8 cellular contexts compared by ENCODE assay signal in the genomic region with DNA sequence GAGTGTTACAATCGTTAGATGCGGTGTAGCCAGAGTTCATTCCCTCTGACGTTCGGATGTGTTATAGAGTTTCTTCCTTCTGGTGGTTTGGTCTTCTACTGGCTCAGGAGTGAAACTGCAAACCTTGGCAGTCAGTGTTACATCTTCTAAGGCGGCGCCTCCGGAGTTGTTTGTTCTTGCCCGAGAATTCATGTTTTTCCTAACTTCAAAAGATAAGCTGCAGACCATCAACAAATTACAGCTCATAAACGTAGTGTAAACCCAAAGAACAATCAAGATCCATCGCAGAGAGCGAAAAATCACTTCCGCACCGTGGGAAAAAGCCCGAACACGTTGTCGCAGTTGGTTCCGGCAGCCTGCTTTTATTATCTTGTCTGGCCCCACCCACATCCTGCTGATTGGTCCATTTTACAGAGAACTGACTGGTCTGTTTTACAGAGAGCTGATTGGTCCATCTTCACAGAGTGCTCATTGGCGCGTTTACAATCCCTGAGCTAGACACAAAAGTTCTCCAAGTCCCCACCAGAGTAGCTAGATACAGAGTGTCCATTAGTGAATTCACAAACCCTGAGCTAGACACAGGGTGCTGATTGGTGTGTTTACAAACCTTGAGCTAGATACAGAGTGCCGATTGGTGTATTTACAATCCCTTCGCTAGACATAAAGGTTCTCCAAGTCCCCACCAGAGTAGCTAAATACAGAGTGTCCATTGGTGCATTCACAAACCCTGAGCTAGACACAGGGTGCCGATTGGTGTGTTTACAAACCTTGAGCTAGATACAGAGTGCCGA. TPM values are rescaled to one million over a fixed set of nuclear protein-coding genes. Genes with fewer than 3 reads are reported as not detected.
DNase-seq lines count a peak whose midpoint lies in the region; TF ChIP-seq lines count a peak whose summit lies in the region.
"Not testable (repeated sequence)": the region's sequence is repeated elsewhere in the genome, so short reads cannot be mapped to it uniquely, and the experiment has no call there.

No MANE protein-coding gene starts in this region.

- H2AK5ac ChIP-seq in H9 (ENCODE audit: insufficient read length, low read length): not testable (repeated sequence)

- not testable (repeated sequence) for H2BK15ac ChIP-seq in H9 (ENCODE audit: low read depth, low read length)

- not testable (repeated sequence) for TF ChIP-seq CTCF in H9 (conservative IDR thresholded peaks at IDR 0.05)

- not testable (repeated sequence) for H3K4me2 ChIP-seq in H9 (ENCODE audit: insufficient read depth, insufficient read length, low read length)

- H3K4ac ChIP-seq in H9 (ENCODE audit: low read depth, low read length): not testable (repeated sequence)

- H3K4me3 Mint-ChIP-seq in H9: peak overlapping the region; percentile 69 to 80

- not testable (repeated sequence) for H3K18ac ChIP-seq in H9 (ENCODE audit: insufficient read length, low read depth, low read length)

- not testable (repeated sequence) for H3K9ac ChIP-seq in H9 (ENCODE audit: extremely low read depth, insufficient read length, low read length)
- H3K9ac ChIP-seq in mucosa of rectum (ENCODE audit: low read depth in 1 of 2, low read length in 2 of 2): peak overlapping the region in 1 of 2 donors; percentile 86

- not testable (repeated sequence) for H3K14ac ChIP-seq in H9 (ENCODE audit: insufficient read depth, low read length)

- peak; percentile 12 to 13 for DNase-seq in AML-193 (lab: John Stamatoyannopoulos, UW)
- DNase-seq in H9: peak; percentile 89
- peak; percentile 25 for DNase-seq in NCI-H2171 (lab: John Stamatoyannopoulos, UW)
- peak in 4 of 5 donors; percentile 37 to 81 (median 52) for DNase-seq in T-helper 1 cell
- peak; percentile 76 for DNase-seq in activated effector memory CD4-positive, alpha-beta T cell treated with anti-CD3 and anti-CD28 coated beads, Interleukin-2, amount 50 U/mL, for 16 hours
- peak; percentile 49 to 53 for DNase-seq in stimulated activated CD4-positive, alpha-beta T cell treated with anti-CD3 and anti-CD28 coated beads, Interleukin-4, amount 100 ng/mL, for 48 hours (ENCODE audit: low read depth in 2 of 2)

- not testable (repeated sequence) for H4K91ac ChIP-seq in H9 (ENCODE audit: insufficient read length, low read depth, low read length)

- peaks cover 14% of the 10 kb centered on the region in 2 experiments for H3K9me3 Mint-ChIP-seq in H9

- not testable (repeated sequence) for H4K5ac ChIP-seq in H9 (ENCODE audit: insufficient read length, low read depth, low read length)

- H4K8ac ChIP-seq in H9 (replicated peaks; ENCODE audit: insufficient read length, low read depth, low read length): not testable (repeated sequence)

- peaks cover 14% of the 10 kb centered on the region for H3K27me3 Mint-ChIP-seq in H9 (ENCODE audit: low read depth)

- not testable (repeated sequence) for H3K79me1 ChIP-seq in H9 (ENCODE audit: insufficient read depth, low read depth, low read length, poor library complexity, severe bottlenecking)

- not testable (repeated sequence) for H3K36me3 Mint-ChIP-seq in H9 (ENCODE audit: insufficient read depth in 1 of 3, low read depth in 3 of 3)

- H2BK20ac ChIP-seq in H9 (ENCODE audit: low read depth, low read length, poor library complexity, severe bottlenecking): not testable (repeated sequence)

- not testable (repeated sequence) for H2BK5ac ChIP-seq in H9 (ENCODE audit: insufficient read length, low read length)

- H3K4me1 ChIP-seq in H9 (ENCODE audit: insufficient read depth, low read length); esophagus (ENCODE audit: control insufficient read depth in 2 of 2, insufficient read depth in 2 of 2, low read length in 1 of 2); mucosa of rectum (ENCODE audit: control insufficient read depth in 2 of 2, insufficient read depth in 2 of 2, low read length in 2 of 2): not testable (repeated sequence)

- peak overlapping the region in 2 of 3 experiments; percentile 61 to 64; a peak in 4 of 7 replicates for H3K27ac Mint-ChIP-seq in H9

- H2BK12ac ChIP-seq in H9 (ENCODE audit: insufficient read length, low read depth, low read length): not testable (repeated sequence)

- peak overlapping the region; percentile 50 to 81 for H3K4me3 ChIP-seq in esophagus (ENCODE audit: low read depth in 1 of 2, low read length in 2 of 2)
- H3K4me3 ChIP-seq in mucosa of rectum (ENCODE audit: low read length in 2 of 2): peak overlapping the region; percentile 71 to 74

- not testable (repeated sequence) for H3K56ac ChIP-seq in H9 (ENCODE audit: insufficient read length, low read depth, low read length)

- not testable (repeated sequence) for H3K9me3 ChIP-seq in H9 (ENCODE audit: control insufficient read depth, low read depth, low read length); esophagus (ENCODE audit: control insufficient read depth in 2 of 2, insufficient read depth in 1 of 2, low read depth in 1 of 2, low read length in 1 of 2); mucosa of rectum (ENCODE audit: control insufficient read depth in 2 of 2, low read length in 2 of 2)

- WGBS in H9 (ENCODE audit: extremely low coverage, insufficient read length, low lambda C conversion rate): no CpG with 5 or more reads among the region's 23 CpGs
- 72 to 74% methylated on average over 23 of the region's 23 CpGs for WGBS in esophagus, 2 donors

- H2BK120ac ChIP-seq in H9 (ENCODE audit: low read depth, low read length, poor library complexity, severe bottlenecking): not testable (repeated sequence)

- H3K23me2 ChIP-seq in H9 (ENCODE audit: insufficient read length, low read depth, low read length, poor library complexity, severe bottlenecking): not testable (repeated sequence)

- not testable (repeated sequence) for H3K27ac ChIP-seq in H9 (ENCODE audit: insufficient read length, low read depth, low read length); esophagus (ENCODE audit: low read depth in 2 of 2, low read length in 1 of 2)
- peak overlapping the region; percentile 90 to 92 for H3K27ac ChIP-seq in mucosa of rectum (ENCODE audit: low read depth in 2 of 2, low read length in 2 of 2)

- not testable (repeated sequence) for H4K20me1 ChIP-seq in H9 (ENCODE audit: control insufficient read depth, insufficient read depth, insufficient read length)

- not testable (repeated sequence) for H3K36me3 ChIP-seq in esophagus (ENCODE audit: control insufficient read depth in 2 of 2, insufficient read depth in 2 of 2, low read length in 1 of 2); mucosa of rectum (ENCODE audit: control insufficient read depth in 2 of 2, insufficient read depth in 2 of 2, low read length in 2 of 2)

- H3T11ph ChIP-seq in H9 (ENCODE audit: low read length): not testable (repeated sequence)

- H2AFZ ChIP-seq in H9 (ENCODE audit: low read length): not testable (repeated sequence)

- H3K4me1 Mint-ChIP-seq in H9: peaks cover 18 to 20% of the 10 kb centered on the region in 2 experiments

- H3K27me3 ChIP-seq in H9 (ENCODE audit: insufficient read depth, low read length); esophagus (ENCODE audit: control insufficient read depth in 1 of 2, insufficient read depth in 2 of 2, low read length in 2 of 2); mucosa of rectum (ENCODE audit: control insufficient read depth in 2 of 2, insufficient read depth in 2 of 2, low read length in 2 of 2): not testable (repeated sequence)

- not testable (repeated sequence) for H3K79me2 ChIP-seq in H9 (ENCODE audit: insufficient read depth, low read length)

- not testable (repeated sequence) for H3K23ac ChIP-seq in H9 (ENCODE audit: insufficient read length, low read depth, low read length)

RNA-seq across cellular contexts. Expression of a gene that starts 58.0 kb away (rescaled TPM):
- total RNA-seq in H9 (2021): 93.1 and 98.2 TPM in 2 replicates
- 10 to 100 TPM; 13.3 to 15.8 TPM for polyA plus RNA-seq in esophagus

Comparison
In these comparisons a context has a peak if more than half of its experiments do, and no peak if none do; other contexts are left out.
1. DNase-seq: peak in every context shown above with its lines; median percentile 89 in H9; 76 in activated effector memory CD4-positive, alpha-beta T cell treated with anti-CD3 and anti-CD28 coated beads, Interleukin-2, amount 50 U/mL, for 16 hours; 52 in T-helper 1 cell; 51 in stimulated activated CD4-positive, alpha-beta T cell treated with anti-CD3 and anti-CD28 coated beads, Interleukin-4, amount 100 ng/mL, for 48 hours; 25 in NCI-H2171; 12 in AML-193.